ENCODE assay signal across 8 cellular contexts in the genomic region with DNA sequence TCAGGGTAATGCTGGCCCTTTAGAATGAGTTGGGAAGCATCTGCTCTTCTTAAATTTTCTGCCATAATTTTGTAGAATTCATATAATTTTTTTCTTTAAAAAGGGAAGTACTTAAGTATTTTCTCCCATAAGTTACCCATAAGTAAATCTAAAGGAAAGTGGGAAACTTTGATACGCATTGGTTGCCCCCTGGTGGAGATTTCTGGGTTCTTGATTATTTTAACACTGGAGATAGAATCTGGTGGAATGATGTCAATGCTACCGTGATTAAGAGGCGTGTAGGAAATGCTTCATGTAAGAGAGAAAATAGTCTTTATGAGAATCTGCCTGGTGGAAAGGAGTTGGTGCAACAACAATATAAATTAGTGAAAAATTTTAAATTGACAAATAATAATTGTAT.
DNase-seq lines count a peak whose midpoint lies in the region; TF ChIP-seq lines count a peak whose summit lies in the region.
"Not testable (repeated sequence)": the region's sequence is repeated elsewhere in the genome, so short reads cannot be mapped to it uniquely, and the experiment has no call there.

No MANE protein-coding gene starts in this region.

- H3K36me3 Mint-ChIP-seq in progenitor cell of endocrine pancreas (ENCODE audit: insufficient read depth): not testable (repeated sequence)

- not testable (repeated sequence) for H3K4me1 Mint-ChIP-seq in progenitor cell of endocrine pancreas (ENCODE audit: low read depth)

- not testable (repeated sequence) for H3K4me3 Mint-ChIP-seq in progenitor cell of endocrine pancreas (ENCODE audit: low read depth)

- H3K27ac Mint-ChIP-seq in progenitor cell of endocrine pancreas: not testable (repeated sequence)

- not testable (repeated sequence) for H3K27me3 ChIP-seq in AG04450 (ENCODE audit: control insufficient read depth, insufficient read depth, low read length); liver (ENCODE audit: control insufficient read depth in 4 of 4, insufficient read depth in 4 of 4, low read length in 3 of 4)

- TF ChIP-seq CTCF in AG04450 (IDR thresholded peaks at IDR 0.05; ENCODE audit: low read depth, low read length) (peak; percentile 32), LNCAP (IDR thresholded peaks at IDR 0.05) (peak; percentile 31; the same call in 1 of the 2 replicates), VCaP (conservative IDR thresholded peaks at IDR 0.05) (peak; percentile 64), cardiac fibroblast (IDR thresholded peaks at IDR 0.05; ENCODE audit: low read depth, low read length) (peak; percentile 23), liver (IDR thresholded peaks at IDR 0.05; ENCODE audit: low read depth, low read length, missing input control) (peak; percentile 18), progenitor cell of endocrine pancreas (IDR thresholded peaks at IDR 0.05; ENCODE audit: unreplicated experiment) (peak; percentile 55)

- not testable (repeated sequence) for H3K27ac ChIP-seq in AG04450 (ENCODE audit: low read depth, low read length); VCaP; liver (ENCODE audit: low read depth in 1 of 2, low read length in 2 of 2)

- H3K9me3 Mint-ChIP-seq in progenitor cell of endocrine pancreas (ENCODE audit: low read depth): not testable (repeated sequence)

- peak; percentile 26 to 29 for TF ChIP-seq RAD21 in liver (IDR thresholded peaks at IDR 0.05)

- WGBS in liver: 6% methylated on average over 3 of the region's 3 CpGs

- H3K4me3 ChIP-seq in AG04450 (ENCODE audit: low read depth, low read length); cardiac fibroblast (replicated peaks in 1 of 2; ENCODE audit: low read depth in 2 of 2, low read length in 2 of 2); liver (ENCODE audit: low read depth in 1 of 3, low read length in 3 of 3): not testable (repeated sequence)

- POLR2A ChIA-PET in AG04450 (lab: Yijun Ruan, JAX): not testable (repeated sequence)

- DNase-seq in AG04450 (ENCODE audit: low read depth, low spot score); progenitor cell of endocrine pancreas (ENCODE audit: low spot score, unreplicated experiment): not testable (repeated sequence)
- DNase-seq in EH (ENCODE audit: low read depth): peak; percentile 9
- peak in 1 of 2 donors; percentile 8 for DNase-seq in cardiac fibroblast (ENCODE audit: low read depth in 2 of 2)
- peak; percentile 38 for DNase-seq in fibroblast of peridontal ligament (ENCODE audit: extremely low read depth)

- H3K4me1 ChIP-seq in liver (ENCODE audit: control insufficient read depth in 4 of 4, insufficient read depth in 4 of 4, low read length in 3 of 4): not testable (repeated sequence)

- H3K36me3 ChIP-seq in liver (ENCODE audit: control insufficient read depth in 4 of 4, insufficient read depth in 3 of 4, low read depth in 1 of 4, low read length in 3 of 4): not testable (repeated sequence)

- H3K9ac ChIP-seq in liver (ENCODE audit: low read depth in 1 of 2, low read length in 2 of 2): not testable (repeated sequence)

- CTCF ChIA-PET in AG04450 (lab: Charles Lee): not testable (repeated sequence)

- not testable (repeated sequence) for H3K27me3 Mint-ChIP-seq in progenitor cell of endocrine pancreas

- H3K9me3 ChIP-seq in AG04450 (ENCODE audit: control insufficient read depth, insufficient read depth, low read length); liver (ENCODE audit: control insufficient read depth in 4 of 4, low read length in 3 of 4): not testable (repeated sequence)
